19 cellular contexts compared by ENCODE assay signal in the genomic region with DNA sequence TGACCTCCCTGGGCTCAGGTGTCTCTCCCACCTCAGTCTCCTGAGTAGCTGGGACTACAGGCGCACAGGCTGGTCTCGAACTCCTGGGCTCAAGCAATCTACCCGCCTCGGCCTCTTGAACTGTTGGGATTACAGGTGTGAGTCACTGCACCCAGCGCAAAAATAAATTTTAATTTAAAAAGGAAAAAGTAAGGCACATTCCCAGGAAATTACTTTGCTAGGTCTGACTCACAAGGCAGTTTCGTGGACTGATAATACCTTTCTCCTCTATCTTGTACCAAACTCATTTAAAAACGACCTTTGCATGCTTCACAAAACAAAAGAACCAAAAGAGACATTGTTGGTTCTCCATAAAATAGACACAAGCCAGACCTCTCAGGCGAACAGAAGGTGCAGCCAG. TPM values are rescaled to one million over a fixed set of nuclear protein-coding genes. Genes with fewer than 3 reads are reported as not detected.
DNase-seq lines count a peak whose midpoint lies in the region; ATAC-seq and TF ChIP-seq lines count a peak whose summit lies in the region.
"Had no signal": no experiment of that assay in that cellular context is flagged by ENCODE, and none has a peak within 500 bp of the region (broad histone marks: within the 10 kb centered on the region; RNA-seq: fewer than 3 reads in every experiment).

No MANE protein-coding gene starts in this region.

- H3K4me2 ChIP-seq in PC-3 (ENCODE audit: low read length) (peak overlapping the region; percentile 16; the same call in 1 of the 2 replicates), mammary epithelial cell (ENCODE audit: insufficient read depth, low read depth, low read length) (no peak overlapping the region), mesendoderm (ENCODE audit: low read length) (no peak overlapping the region)
- H3K4me2 ChIP-seq: KMS-11 had no signal

- no peak overlapping the region for H4K8ac ChIP-seq in mesendoderm (ENCODE audit: low read depth, low read length)

- H2AK5ac ChIP-seq in mesendoderm (ENCODE audit: low read length), result no peak overlapping the region

- no peak overlapping the region for H2BK120ac ChIP-seq in mesendoderm (ENCODE audit: low read depth, low read length)

- no peak overlapping the region for H3K4me3 Mint-ChIP-seq in immature natural killer cell

- H3K56ac ChIP-seq in mesendoderm (ENCODE audit: low read length), result peak overlapping the region; percentile 34

- peaks cover 33% of the 10 kb centered on the region for H3K4me1 ChIP-seq in PC-3 (ENCODE audit: insufficient read depth, low read length)
- peaks cover 36% of the 10 kb centered on the region for H3K4me1 ChIP-seq in mammary epithelial cell (ENCODE audit: insufficient read depth, low read length)
- no peaks in the 10 kb centered on the region for H3K4me1 ChIP-seq in mesendoderm (ENCODE audit: control insufficient read depth, low read depth, low read length)
- H3K4me1 ChIP-seq: ascending aorta, parathyroid adenoma had no signal

- H3K79me2 ChIP-seq in PC-3 (ENCODE audit: low read length) (no peaks in the 10 kb centered on the region), mammary epithelial cell (ENCODE audit: insufficient read depth, low read length) (no peaks in the 10 kb centered on the region), mesendoderm (ENCODE audit: control insufficient read depth, insufficient read depth, low read length) (no peaks in the 10 kb centered on the region)
- H3K79me2 ChIP-seq: parathyroid adenoma had no signal

- H3K4me3 ChIP-seq in PC-3 (ENCODE audit: low read length), result no peak overlapping the region
- no peak overlapping the region for H3K4me3 ChIP-seq in mammary epithelial cell (replicated peaks in 1 of 3; ENCODE audit: insufficient read depth in 1 of 3, low read depth in 2 of 3, low read length in 3 of 3)
- H3K4me3 ChIP-seq in mesendoderm (ENCODE audit: low read length), result no peak overlapping the region
- H3K4me3 ChIP-seq: ascending aorta, esophagus muscularis mucosa, lower lobe of right lung had no signal

- H2BK5ac ChIP-seq in mesendoderm (ENCODE audit: low read length), result no peak overlapping the region

- H3K4me1 Mint-ChIP-seq in immature natural killer cell, result peaks cover 21 to 30% of the 10 kb centered on the region in 2 donors

- H3K18ac ChIP-seq in mesendoderm (ENCODE audit: low read length), result no peak overlapping the region

- peaks cover 0 to 5% (median 4%) of the 10 kb centered on the region in 3 donors for H3K27me3 Mint-ChIP-seq in immature natural killer cell (ENCODE audit: low read depth in 3 of 3)

- no peak overlapping the region for H3K4ac ChIP-seq in mesendoderm (ENCODE audit: low read depth, low read length)

- H3K9me3 ChIP-seq in PC-3 (ENCODE audit: low read length) (no peaks in the 10 kb centered on the region), mammary epithelial cell (replicated peaks; ENCODE audit: insufficient read depth, low read length) (no peaks in the 10 kb centered on the region)
- H3K9me3 ChIP-seq: ascending aorta, esophagus muscularis mucosa, lower lobe of right lung had no signal

- no peak overlapping the region for H4K5ac ChIP-seq in mesendoderm (ENCODE audit: low read length)

- H2AFZ ChIP-seq in PC-3 (ENCODE audit: low read length), result no peak overlapping the region
- H2AFZ ChIP-seq in mammary epithelial cell (ENCODE audit: low read depth, low read length), result peak overlapping the region; percentile 58
- H2AFZ ChIP-seq: parathyroid adenoma had no signal

- TF ChIP-seq CTCF in PC-3 (conservative IDR thresholded peaks at IDR 0.05; ENCODE audit: low read depth, low read length), result no peak
- TF ChIP-seq CTCF in mammary epithelial cell (conservative IDR thresholded peaks at IDR 0.05 in 1 of 2, IDR thresholded peaks at IDR 0.05 in 1 of 2; ENCODE audit: extremely low read depth in 1 of 2, insufficient read depth in 1 of 2, low read depth in 1 of 2, low read length in 2 of 2), result no peak

- no peak overlapping the region for H2BK15ac ChIP-seq in mesendoderm (replicated peaks; ENCODE audit: low read depth)

- in situ Hi-C loops in mammary epithelial cell (cut with MboI; ENCODE audit: low sequenced_read_pairs in 2 of 2), result no loop called here

- CTCF ChIA-PET in PC-3 (lab: Charles Lee), result no interaction called here
- CTCF ChIA-PET in mammary epithelial cell (lab: Charles Lee; ENCODE audit: low non-redundant PET), result interaction anchor here (0.6 kb wide), 1 partner anchor 542 kb away, joined by 3 read pairs; no protein-coding TSS in a partner anchor

- H4K20me1 ChIP-seq in PC-3 (ENCODE audit: low read length) (no peaks in the 10 kb centered on the region), mammary epithelial cell (ENCODE audit: insufficient read depth, low read length) (no peaks in the 10 kb centered on the region)

- BruUV-seq in PC-3 (replicated peaks; lab: Mats Ljungman, UMichigan) (no TSS peak), mammary epithelial cell (replicated peaks; lab: Mats Ljungman, UMichigan) (no TSS peak)

- no peaks in the 10 kb centered on the region for H3F3A ChIP-seq in PC-3 (ENCODE audit: low read length, unreplicated experiment)

- dilution Hi-C loops in mammary epithelial cell (cut with HindIII; ENCODE audit: low sequenced_read_pairs), result no loop called here

- WGBS in mammary epithelial cell (ENCODE audit: low coverage, missing lambda C conversion rate), result 81% methylated on average over 8 of the region's 8 CpGs
- WGBS in mesendoderm (ENCODE audit: extremely low coverage, insufficient coverage, low lambda C conversion rate), result no CpG with 5 or more reads among the region's 8 CpGs

- H3K9me2 ChIP-seq in PC-3 (replicated peaks; ENCODE audit: low read length), result no peaks in the 10 kb centered on the region

- no peak overlapping the region for H3K27ac Mint-ChIP-seq in immature natural killer cell

- H3K27me3 ChIP-seq in PC-3 (ENCODE audit: low read length) (no peaks in the 10 kb centered on the region), mammary epithelial cell (ENCODE audit: insufficient read depth, low read length) (no peaks in the 10 kb centered on the region), mesendoderm (ENCODE audit: insufficient read depth, low read length, poor library complexity) (no peaks in the 10 kb centered on the region)
- H3K27me3 ChIP-seq: ascending aorta, esophagus muscularis mucosa had no signal

- ATAC-seq in PC-3, result peak; percentile 51
- no peak for ATAC-seq in GM19452 (IDR thresholded peaks at IDR 0.05; ENCODE audit: unreplicated experiment)
- ATAC-seq: HCT116, lower lobe of right lung had no signal

- H3K27ac ChIP-seq in PC-3 (ENCODE audit: low read length), result peak overlapping the region; percentile 66
- peak overlapping the region; percentile 81 for H3K27ac ChIP-seq in mammary epithelial cell (ENCODE audit: insufficient read depth, low read depth, low read length)
- H3K27ac ChIP-seq in mesendoderm (ENCODE audit: low read depth, low read length), result no peak overlapping the region
- H3K27ac ChIP-seq: esophagus muscularis mucosa, KMS-11, lower lobe of right lung, parathyroid adenoma had no signal

- POLR2A ChIA-PET in PC-3 (lab: Charles Lee; ENCODE audit: unreplicated experiment), result no interaction called here

- peaks cover 0 to 3% (median 0%) of the 10 kb centered on the region in 6 donors for H3K9me3 Mint-ChIP-seq in immature natural killer cell

- H3K79me1 ChIP-seq in mesendoderm (ENCODE audit: low read length), result no peaks in the 10 kb centered on the region

- DNase-seq in EH (ENCODE audit: low read depth), result peak; percentile 52
- DNase-seq in PC-3, result peak; percentile 71
- peak; percentile 21 for DNase-seq in mammary epithelial cell
- DNase-seq in mesendoderm, result no peak
- no peak for DNase-seq in stimulated activated CD4-positive, alpha-beta T cell treated with anti-CD3 and anti-CD28 coated beads, Interleukin-12 subunit alpha, Interleukin-12 subunit beta, amount 100 ng/mL, for 4 hours
- DNase-seq in NCI-H774 (lab: John Stamatoyannopoulos, UW), result no peak
- no peak for DNase-seq in immature natural killer cell
- DNase-seq: activated CD4-positive, alpha-beta T cell treated with anti-CD3 and anti-CD28 coated beads for 4 hours; DMS79; lower lobe of right lung; NCI-H1092; NCI-H526; OCI-M1 had no signal

- no peak overlapping the region for H3K23ac ChIP-seq in mesendoderm (ENCODE audit: low read length)

- intact Hi-C loops in PC-3 (cut with micrococcal nuclease), result no loop called here
- intact Hi-C loops in mammary epithelial cell (cut with micrococcal nuclease), result no loop called here

- H3K36me3 ChIP-seq in PC-3 (ENCODE audit: low read depth, low read length) (peaks cover 5% of the 10 kb centered on the region), mammary epithelial cell (ENCODE audit: insufficient read depth, low read length) (no peaks in the 10 kb centered on the region), mesendoderm (ENCODE audit: control insufficient read depth, insufficient read depth, low read length) (no peaks in the 10 kb centered on the region)

- peaks cover 21 to 51% (median 24%) of the 10 kb centered on the region in 3 donors for H3K36me3 Mint-ChIP-seq in immature natural killer cell

- H3K9ac ChIP-seq in PC-3 (ENCODE audit: low read length), result no peak overlapping the region
- H3K9ac ChIP-seq in mammary epithelial cell (ENCODE audit: insufficient read depth, low read length), result no peak overlapping the region
- no peak overlapping the region for H3K9ac ChIP-seq in mesendoderm (ENCODE audit: low read length)
- H3K9ac ChIP-seq: KMS-11, parathyroid adenoma had no signal

RNA-seq across cellular contexts. Expression of gene PARP12, which starts 29.7 kb away (rescaled TPM):
- total RNA-seq in PC-3 (2014; rRNA removed) (25.5 and 28.1 TPM in 2 replicates), mammary epithelial cell (10 to 100 TPM; 16.0 to 19.3 TPM)
- polyA plus RNA-seq in mammary epithelial cell (13.7 TPM), immature natural killer cell (10 to 100 TPM; 23.3 to 26.8 (median 24.3) TPM)
- 21.9 TPM for polyA minus RNA-seq in mammary epithelial cell
- polyA plus RNA-seq in mesendoderm (2013, experiment 1 of 2), result 2.2 TPM
- polyA plus RNA-seq in mesendoderm (2013, experiment 2 of 2), result 1.7 TPM

Comparison
In these comparisons a context has a peak if more than half of its experiments do, and no peak if none do; other contexts are left out.
1. DNase-seq: peak in EH (single experiment), PC-3 (single experiment) and mammary epithelial cell (single experiment); none in mesendoderm (single experiment), stimulated activated CD4-positive, alpha-beta T cell treated with anti-CD3 and anti-CD28 coated beads, Interleukin-12 subunit alpha, Interleukin-12 subunit beta, amount 100 ng/mL, for 4 hours (single experiment), NCI-H774 (single experiment) and immature natural killer cell (0 of 3).